ENCODE assay signal across 19 cellular contexts in the genomic region with DNA sequence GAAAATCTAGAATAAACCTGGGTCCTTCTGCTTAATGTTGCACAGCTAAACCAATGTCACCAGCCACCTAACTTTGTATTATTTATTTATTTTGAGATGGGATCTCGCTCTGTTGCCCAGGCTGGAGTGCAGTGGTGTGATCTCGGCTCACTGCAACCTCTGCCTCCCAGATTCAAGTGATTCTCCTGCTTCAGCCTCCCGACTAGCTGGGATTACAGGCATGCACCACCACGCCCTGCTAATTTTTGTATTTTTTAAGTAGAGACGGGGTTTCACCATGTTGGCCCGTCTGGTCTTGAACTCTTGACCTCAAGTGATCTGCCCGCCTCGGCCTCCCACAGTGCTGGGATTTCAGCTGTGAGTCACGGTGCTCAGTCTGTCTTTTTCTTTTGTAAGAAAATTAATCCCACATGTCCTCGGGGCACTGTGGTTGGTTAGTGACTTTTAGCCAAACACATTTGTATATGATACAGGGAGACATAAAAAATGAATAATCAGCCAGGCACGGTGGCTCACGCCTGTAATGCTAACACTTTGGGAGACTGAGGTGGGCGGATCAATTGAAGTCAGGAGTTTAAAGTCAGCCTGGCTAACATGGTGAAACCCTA. TPM values are rescaled to one million over a fixed set of nuclear protein-coding genes. Genes with fewer than 3 reads are reported as not detected.
DNase-seq lines count a peak whose midpoint lies in the region; ATAC-seq, FAIRE-seq and TF ChIP-seq lines count a peak whose summit lies in the region.
"Not testable (repeated sequence)": the region's sequence is repeated elsewhere in the genome, so short reads cannot be mapped to it uniquely, and the experiment has no call there.
"Had no signal": no experiment of that assay in that cellular context is flagged by ENCODE, and none has a peak within 500 bp of the region (broad histone marks: within the 10 kb centered on the region; RNA-seq: fewer than 3 reads in every experiment).

No MANE protein-coding gene starts in this region.

- H2AK5ac ChIP-seq in IMR-90 (ENCODE audit: low read depth, low read length), result not testable (repeated sequence)

- DNase-seq in AG08395 (ENCODE audit: low spot score), result peak; percentile 91
- peak; percentile 96 for DNase-seq in GM04503 (ENCODE audit: low read depth)
- DNase-seq in IMR-90, result peak; percentile 96
- DNase-seq in SJCRH30, result peak; percentile 71
- DNase-seq in astrocyte (ENCODE audit: low read depth), result peak; percentile 90
- peak; percentile 62 for DNase-seq in dedifferentiated amniotic fluid mesenchymal stem cell (ENCODE audit: extremely low spot score)
- DNase-seq in foreskin fibroblast, result peak; percentile 94 to 96
- DNase-seq in progenitor cell of endocrine pancreas (ENCODE audit: low spot score, unreplicated experiment), result not testable (repeated sequence)

- not testable (repeated sequence) for H3K27ac Mint-ChIP-seq in astrocyte (ENCODE audit: unreplicated experiment)
- H3K27ac Mint-ChIP-seq in progenitor cell of endocrine pancreas, result peak overlapping the region; percentile 9

- not testable (repeated sequence) for H3K4me3 Mint-ChIP-seq in astrocyte (ENCODE audit: unreplicated experiment); progenitor cell of endocrine pancreas (ENCODE audit: low read depth)

- peaks cover 17% of the 10 kb centered on the region for H3K36me3 Mint-ChIP-seq in astrocyte (ENCODE audit: low read depth, unreplicated experiment)
- H3K36me3 Mint-ChIP-seq in progenitor cell of endocrine pancreas (ENCODE audit: insufficient read depth), result not testable (repeated sequence)

- peak overlapping the region; percentile 39; the same call in 1 of the 2 replicates for H3K4ac ChIP-seq in IMR-90 (ENCODE audit: low read depth, low read length)

- H3K4me3 ChIP-seq in IMR-90 (ENCODE audit: insufficient read depth, low read depth, low read length); SJCRH30; astrocyte (ENCODE audit: insufficient read depth, low read depth, low read length); foreskin fibroblast (ENCODE audit: low read depth in 1 of 2, low read length in 2 of 2): not testable (repeated sequence)

- not testable (repeated sequence) for H3K4me2 ChIP-seq in IMR-90 (ENCODE audit: low read depth, low read length)
- H3K4me2 ChIP-seq in astrocyte (ENCODE audit: low read length), result peak overlapping the region; percentile 22

- intact Hi-C loops in IMR-90 (cut with micrococcal nuclease), result not testable (repeated sequence)

- POLR2A ChIA-PET in IMR-90 (lab: Charles Lee; ENCODE audit: unreplicated experiment), result interaction anchor here (0.6 kb wide), 1 partner anchor 232 kb away, joined by 5 read pairs; no protein-coding TSS in a partner anchor

- dilution Hi-C loops in IMR-90 (cut with HindIII; ENCODE audit: low sequenced_read_pairs, unreplicated experiment), result not testable (repeated sequence)

- not testable (repeated sequence) for TF ChIP-seq RAD21 in IMR-90 (IDR thresholded peaks at IDR 0.05; ENCODE audit: low read length)

- WGBS in IMR-90 (ENCODE audit: extremely low coverage in 2 of 2, insufficient read length in 1 of 2), 2 experiments, result 0% methylated on average over 1 of the region's 13 CpGs; no CpG with 5 or more reads in 1 of the 2 experiments

- H2BK120ac ChIP-seq in IMR-90 (ENCODE audit: low read depth, low read length), result not testable (repeated sequence)

- FAIRE-seq in astrocyte (lab: Jason Lieb, UNC), result peak; percentile 34

- H2AFZ ChIP-seq in IMR-90 (replicated peaks; ENCODE audit: low read length, poor library complexity); astrocyte (ENCODE audit: low read depth, low read length): not testable (repeated sequence)

- not testable (repeated sequence) for H3K18ac ChIP-seq in IMR-90 (ENCODE audit: low read depth, low read length)

- in situ Hi-C loops in IMR-90 (cut with MboI; ENCODE audit: low sequenced_read_pairs), result not testable (repeated sequence)

- H3K9me3 ChIP-seq in IMR-90 (ENCODE audit: control insufficient read depth, insufficient read depth, low read length), result peaks cover 11% of the 10 kb centered on the region; the same call in 1 of the 2 replicates
- not testable (repeated sequence) for H3K9me3 ChIP-seq in SJCRH30 (replicated peaks); astrocyte (ENCODE audit: insufficient read depth, low read depth, low read length)

- not testable (repeated sequence) for H3K4me1 ChIP-seq in IMR-90 (ENCODE audit: control insufficient read depth, insufficient read depth, low read length); SJCRH30; astrocyte (ENCODE audit: insufficient read depth, low read length)

- not testable (repeated sequence) for TF ChIP-seq CTCF in IMR-90 (conservative IDR thresholded peaks at IDR 0.05; ENCODE audit: low read depth, low read length); astrocyte (IDR thresholded peaks at IDR 0.05; ENCODE audit: insufficient read depth, low read depth, low read length); foreskin fibroblast (IDR thresholded peaks at IDR 0.05; ENCODE audit: low read depth, low read length); progenitor cell of endocrine pancreas (IDR thresholded peaks at IDR 0.05; ENCODE audit: unreplicated experiment)

- H2BK20ac ChIP-seq in IMR-90 (ENCODE audit: low read depth, low read length), result not testable (repeated sequence)

- not testable (repeated sequence) for H4K91ac ChIP-seq in IMR-90 (ENCODE audit: insufficient read depth, low read depth, low read length)

- H3K36me3 ChIP-seq in IMR-90 (ENCODE audit: control insufficient read depth, insufficient read depth, low read length); SJCRH30; astrocyte (ENCODE audit: insufficient read depth, low read length): not testable (repeated sequence)

- not testable (repeated sequence) for H3K27ac ChIP-seq in IMR-90 (ENCODE audit: insufficient read depth, low read length); SJCRH30; astrocyte (ENCODE audit: low read depth, low read length)

- not testable (repeated sequence) for H4K20me1 ChIP-seq in IMR-90 (ENCODE audit: insufficient read depth, low read length); astrocyte (ENCODE audit: insufficient read depth, low read length)

- not testable (repeated sequence) for H3K56ac ChIP-seq in IMR-90 (ENCODE audit: extremely low read depth, insufficient read depth, low read length)

- TF ChIP-seq POLR2A in IMR-90 (IDR thresholded peaks at IDR 0.05; ENCODE audit: low read depth, low read length), result not testable (repeated sequence)

- H3K23ac ChIP-seq in IMR-90 (ENCODE audit: low read depth, low read length), result not testable (repeated sequence)

- H2BK5ac ChIP-seq in IMR-90 (ENCODE audit: low read depth, low read length, poor library complexity, severe bottlenecking), result not testable (repeated sequence)

- H3K9me1 ChIP-seq in IMR-90 (ENCODE audit: insufficient read depth, low read length), result not testable (repeated sequence)

- H3K9me3 Mint-ChIP-seq in astrocyte (ENCODE audit: unreplicated experiment), result peaks cover 31% of the 10 kb centered on the region
- not testable (repeated sequence) for H3K9me3 Mint-ChIP-seq in progenitor cell of endocrine pancreas (ENCODE audit: low read depth)

- H3K4me1 Mint-ChIP-seq in astrocyte (ENCODE audit: low read depth, unreplicated experiment); progenitor cell of endocrine pancreas (ENCODE audit: low read depth): not testable (repeated sequence)

- H2AK9ac ChIP-seq in IMR-90 (replicated peaks; ENCODE audit: low read depth, low read length, poor library complexity), result not testable (repeated sequence)

- H3K14ac ChIP-seq in IMR-90 (replicated peaks; ENCODE audit: low read depth, low read length), result not testable (repeated sequence)

- not testable (repeated sequence) for H4K5ac ChIP-seq in IMR-90 (ENCODE audit: low read depth, low read length)

- not testable (repeated sequence) for H4K8ac ChIP-seq in IMR-90 (ENCODE audit: low read depth in 2 of 2, low read length in 2 of 2)

- H2BK15ac ChIP-seq in IMR-90 (ENCODE audit: low read depth, low read length), result not testable (repeated sequence)

- H3K79me2 ChIP-seq in astrocyte (ENCODE audit: insufficient read depth, low read length), result not testable (repeated sequence)

- not testable (repeated sequence) for H3K9ac ChIP-seq in IMR-90 (ENCODE audit: low read depth, low read length); astrocyte (ENCODE audit: low read length)

- H3K79me1 ChIP-seq in IMR-90 (ENCODE audit: low read depth in 1 of 2, low read length in 2 of 2), result not testable (repeated sequence)

- BruUV-seq in IMR-90 (replicated peaks; lab: Mats Ljungman, UMichigan), result not testable (repeated sequence)

- peak; percentile 89 for ATAC-seq in IMR-90 (ENCODE audit: low read depth)

- H3K27me3 Mint-ChIP-seq in astrocyte (ENCODE audit: low read depth, unreplicated experiment), result peaks cover 33% of the 10 kb centered on the region
- H3K27me3 Mint-ChIP-seq in progenitor cell of endocrine pancreas, result peaks cover 23% of the 10 kb centered on the region

- not testable (repeated sequence) for H3K27me3 ChIP-seq in IMR-90 (ENCODE audit: control insufficient read depth, insufficient read depth, low read length); SJCRH30; astrocyte (ENCODE audit: insufficient read depth, low read length)

- CTCF ChIA-PET in IMR-90 (lab: Yijun Ruan, JAX), result interaction anchor here (0.5 to 0.9 kb wide), 4 partner anchors 10 to 1565 kb away, joined by 3 to 7 read pairs (median 4); no protein-coding TSS in a partner anchor

TF ChIP-seq in IMR-90, 13 proteins besides CTCF, POLR2A, EP300 and RAD21:
- peak; percentile 55 for TF ChIP-seq FOS (IDR thresholded peaks at IDR 0.05; ENCODE audit: low read depth, low read length)
- peak; percentile 93 for TF ChIP-seq BHLHE40 (IDR thresholded peaks at IDR 0.05; ENCODE audit: low read depth, low read length)

RNA-seq across cellular contexts. Expression of gene PLA2G4C, which starts 19.4 kb away (rescaled TPM):
- 4.3 and 5.0 TPM in 2 replicates for total RNA-seq in IMR-90 (2012; rRNA removed)
- 5.7 and 6.5 TPM in 2 replicates for polyA plus RNA-seq in IMR-90 (2012; rRNA removed)
- polyA plus RNA-seq in IMR-90 (2012; cell fraction: cytosol; rRNA removed), result 4.2 and 6.1 TPM in 2 replicates
- 15.0 and 23.0 TPM in 2 replicates for polyA plus RNA-seq in IMR-90 (2012; cell fraction: nucleus; rRNA removed; ENCODE audit: low replicate concordance)
- total RNA-seq in SJCRH30 (2014; rRNA removed; shearing (Covaris generic)), result 1.4 and 2.1 TPM in 2 replicates
- total RNA-seq in astrocyte, result 4.1 TPM in 2 replicates
- 0.26 and 0.93 TPM in 2 replicates for total RNA-seq in progenitor cell of endocrine pancreas

RNA-seq across cellular contexts. Expression of gene CABP5, which starts 47.3 kb away (rescaled TPM):
- total RNA-seq in IMR-90 (2012; rRNA removed) (not detected in 2 replicates), astrocyte (not detected in 2 replicates), progenitor cell of endocrine pancreas (not detected in 2 replicates)
- not detected in 2 replicates for polyA plus RNA-seq in IMR-90 (2012; rRNA removed)
- polyA plus RNA-seq in IMR-90 (2012; cell fraction: cytosol; rRNA removed), result not detected in 2 replicates
- not detected in 2 replicates for polyA plus RNA-seq in IMR-90 (2012; cell fraction: nucleus; rRNA removed; ENCODE audit: low replicate concordance)
- total RNA-seq in SJCRH30 (2014; rRNA removed; shearing (Covaris generic)), result not detected in 2 replicates
- total RNA-seq: activated CD4-positive, alpha-beta T cell treated with anti-CD3 and anti-CD28 coated beads for 36 hours; activated naive CD8-positive, alpha-beta T cell treated with anti-CD3 and anti-CD28 coated beads, Interleukin-2, amount 10 ng/mL, durations not matched to agents 7 days and 5 days; cardiac septum; CD8-positive, alpha-beta T cell; dermis blood vessel endothelial cell; liver; natural killer cell treated with Interleukin-12 subunit alpha and Interleukin-12 subunit beta and Interleukin-15 and Interleukin-18, amount 100 ng/mL, for 72 hours; NCI-H460; pancreas; T-helper 1 cell treated with Interleukin-12 subunit alpha and Interleukin-12 subunit beta and Interleukin-4 antibody, amounts not matched to agents 30 ng/mL and 1 ng/mL, for 36 hours; vagina had no signal
- polyA plus RNA-seq: liver, pancreas had no signal
